30 cellular contexts compared by ENCODE assay signal in the genomic region with DNA sequence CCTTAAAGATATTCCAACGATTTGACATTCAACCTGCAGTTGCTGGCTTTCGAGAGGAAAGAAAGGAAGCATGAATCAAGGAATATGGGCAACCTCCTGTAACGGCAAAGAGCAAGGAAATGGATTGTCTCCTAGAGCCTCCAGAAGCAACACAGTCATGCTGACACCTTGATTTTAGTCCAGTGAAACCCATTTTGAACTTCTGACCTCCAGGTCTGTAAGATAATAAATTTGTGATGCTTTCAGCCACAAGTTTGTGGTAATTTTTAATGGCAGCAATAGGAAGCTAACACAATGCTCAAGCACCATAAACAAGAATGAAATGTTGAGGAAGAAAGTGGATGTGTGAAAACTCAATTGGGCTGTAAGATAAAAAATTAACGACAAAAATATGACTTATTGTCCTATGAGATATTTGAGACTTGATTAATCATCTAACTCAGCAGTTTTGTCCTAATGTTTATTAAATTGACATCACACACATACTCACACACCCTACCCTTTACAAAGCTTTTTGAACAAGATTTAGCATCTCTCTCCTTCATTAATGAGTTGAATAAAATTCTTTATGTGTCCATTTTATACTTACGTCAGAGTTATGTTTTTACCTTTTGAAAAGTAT.
"Had no signal": no experiment of that assay in that cellular context is flagged by ENCODE, and none has a peak within 500 bp of the region (broad histone marks: within the 10 kb centered on the region; RNA-seq: fewer than 3 reads in every experiment).

No MANE protein-coding gene starts in this region.

- H3K9ac ChIP-seq: parathyroid adenoma had no signal

- H3K9me3 Mint-ChIP-seq: activated naive CD4-positive, alpha-beta T cell treated with anti-CD3 and anti-CD28 coated beads for 36 hours; activated naive CD8-positive, alpha-beta T cell treated with anti-CD3 and anti-CD28 coated beads for 36 hours; activated T-helper 1 cell treated with anti-CD3 and anti-CD28 coated beads, Interleukin-12 subunit alpha, Interleukin-12 subunit beta, Interleukin-2, Interleukin-4 antibody, amounts not matched to agents 30 ng/mL and 10 ng/mL and 1 ng/mL, durations not matched to agents 14 hours and 24 hours and 36 hours; effector memory CD8-positive, alpha-beta T cell had no signal

- H3K27me3 Mint-ChIP-seq: activated CD4-positive, alpha-beta memory T cell treated with anti-CD3 and anti-CD28 coated beads for 36 hours; activated CD4-positive, alpha-beta T cell treated with anti-CD3 and anti-CD28 coated beads, Interleukin-2, amount 10 ng/mL, durations not matched to agents 24 days and 14 days; activated naive CD8-positive, alpha-beta T cell treated with anti-CD3 and anti-CD28 coated beads for 36 hours; brain; effector memory CD8-positive, alpha-beta T cell; naive thymus-derived CD8-positive, alpha-beta T cell had no signal

- ATAC-seq: activated CD4-positive, CD25-positive, alpha-beta regulatory T cell treated with anti-CD3 and anti-CD28 coated beads, Interleukin-2, amount 50 U/mL, for 24 hours; effector memory CD8-positive, alpha-beta T cell; naive thymus-derived CD8-positive, alpha-beta T cell; psoas muscle had no signal

- H3K27ac ChIP-seq: ascending aorta, coronary artery, parathyroid adenoma, psoas muscle, sigmoid colon, suprapubic skin, tibial nerve, VCaP had no signal

- DNase-seq: activated CD4-positive, alpha-beta memory T cell treated with anti-CD3 and anti-CD28 coated beads for 36 hours; activated CD4-positive, alpha-beta T cell treated with anti-CD3 and anti-CD28 coated beads, Interleukin-2, amount 10 ng/mL, durations not matched to agents 24 days and 14 days; activated CD8-positive, alpha-beta memory T cell treated with anti-CD3 and anti-CD28 coated beads, Interleukin-2, amount 50 U/mL, for 4 hours; activated effector memory CD4-positive, alpha-beta T cell treated with anti-CD3 and anti-CD28 coated beads, Interleukin-2, amount 50 U/mL, for 16 hours; activated naive CD4-positive, alpha-beta T cell treated with anti-CD3 and anti-CD28 coated beads for 36 hours; activated naive CD8-positive, alpha-beta T cell treated with anti-CD3 and anti-CD28 coated beads for 36 hours; activated T-cell treated with anti-CD3 and anti-CD28 coated beads, Interleukin-2, amount 50 U/mL, for 1 hour; effector memory CD8-positive, alpha-beta T cell; head of caudate nucleus; hippocampal formation; kidney; midbrain; naive thymus-derived CD8-positive, alpha-beta T cell; nucleus accumbens; psoas muscle; sigmoid colon; small intestine; stimulated activated CD4-positive, alpha-beta T cell treated with anti-CD3 and anti-CD28 coated beads, Interleukin-2, amount 100 ng/mL, for 24 hours; stimulated activated naive CD4-positive, alpha-beta T cell had no signal

- H3K4me1 Mint-ChIP-seq: activated CD4-positive, alpha-beta T cell treated with anti-CD3 and anti-CD28 coated beads, Interleukin-2, amount 10 ng/mL, durations not matched to agents 24 days and 14 days; activated naive CD8-positive, alpha-beta T cell treated with anti-CD3 and anti-CD28 coated beads for 36 hours; brain; naive thymus-derived CD8-positive, alpha-beta T cell had no signal

- H3K9me3 ChIP-seq: ascending aorta, psoas muscle, sigmoid colon, suprapubic skin had no signal

- H3K4me1 ChIP-seq: parathyroid adenoma, psoas muscle, suprapubic skin, tibial nerve had no signal

- H3K4me3 Mint-ChIP-seq: activated CD4-positive, alpha-beta memory T cell treated with anti-CD3 and anti-CD28 coated beads for 36 hours; activated CD4-positive, alpha-beta T cell treated with anti-CD3 and anti-CD28 coated beads, Interleukin-2, amount 10 ng/mL, durations not matched to agents 24 days and 14 days; activated naive CD4-positive, alpha-beta T cell treated with anti-CD3 and anti-CD28 coated beads for 36 hours; activated naive CD8-positive, alpha-beta T cell treated with anti-CD3 and anti-CD28 coated beads for 36 hours; activated T-helper 1 cell treated with anti-CD3 and anti-CD28 coated beads, Interleukin-12 subunit alpha, Interleukin-12 subunit beta, Interleukin-2, Interleukin-4 antibody, amounts not matched to agents 30 ng/mL and 10 ng/mL and 1 ng/mL, durations not matched to agents 14 hours and 24 hours and 36 hours; brain; effector memory CD8-positive, alpha-beta T cell; naive thymus-derived CD8-positive, alpha-beta T cell; neural crest cell had no signal

- H2AFZ ChIP-seq: parathyroid adenoma had no signal

- H3K36me3 Mint-ChIP-seq: activated CD4-positive, alpha-beta memory T cell treated with anti-CD3 and anti-CD28 coated beads for 36 hours; activated naive CD8-positive, alpha-beta T cell treated with anti-CD3 and anti-CD28 coated beads for 36 hours; brain; naive thymus-derived CD8-positive, alpha-beta T cell had no signal

- H3K4me3 ChIP-seq: ascending aorta, coronary artery, psoas muscle, sigmoid colon, suprapubic skin, tibial nerve had no signal

- H3K27ac Mint-ChIP-seq: activated CD4-positive, alpha-beta memory T cell treated with anti-CD3 and anti-CD28 coated beads for 36 hours; activated CD4-positive, alpha-beta T cell treated with anti-CD3 and anti-CD28 coated beads, Interleukin-2, amount 10 ng/mL, durations not matched to agents 24 days and 14 days; activated naive CD4-positive, alpha-beta T cell treated with anti-CD3 and anti-CD28 coated beads for 36 hours; activated naive CD8-positive, alpha-beta T cell treated with anti-CD3 and anti-CD28 coated beads for 36 hours; activated T-helper 1 cell treated with anti-CD3 and anti-CD28 coated beads, Interleukin-12 subunit alpha, Interleukin-12 subunit beta, Interleukin-2, Interleukin-4 antibody, amounts not matched to agents 30 ng/mL and 10 ng/mL and 1 ng/mL, durations not matched to agents 14 hours and 24 hours and 36 hours; brain; effector memory CD8-positive, alpha-beta T cell; naive thymus-derived CD8-positive, alpha-beta T cell had no signal

- H3K27me3 ChIP-seq: ascending aorta, sigmoid colon, suprapubic skin, tibial nerve had no signal

- H3K79me2 ChIP-seq: parathyroid adenoma had no signal

- H3K36me3 ChIP-seq: ascending aorta, sigmoid colon, suprapubic skin, tibial nerve had no signal

- FAIRE-seq: kidney, small intestine, TTC549 had no signal
